Comparison of ENCODE assay signal across 20 cellular contexts in the genomic region with DNA sequence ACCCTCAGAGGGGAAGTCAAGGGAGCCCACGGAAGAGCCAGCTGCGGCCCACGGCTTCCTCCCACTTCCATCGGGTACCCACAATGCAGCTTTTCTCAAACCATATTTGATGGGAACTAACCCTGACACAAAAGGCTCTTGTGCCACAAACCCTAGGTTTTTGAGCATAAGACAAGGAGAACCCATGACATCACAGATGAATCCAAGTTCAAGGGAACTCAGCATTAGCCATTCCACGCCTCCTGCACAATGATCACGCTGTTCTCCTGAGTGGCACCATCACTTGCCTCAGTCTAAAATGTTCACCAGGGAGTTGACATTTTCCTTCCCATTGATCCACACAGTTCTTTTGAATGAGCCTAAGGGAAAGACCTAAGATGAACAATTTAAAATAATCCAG.
"Had no signal": no experiment of that assay in that cellular context is flagged by ENCODE, and none has a peak within 500 bp of the region (broad histone marks: within the 10 kb centered on the region; RNA-seq: fewer than 3 reads in every experiment).

No MANE protein-coding gene starts in this region.

- H3K36me3 ChIP-seq: left lung, neutrophil, uterus had no signal

- H3K9me3 ChIP-seq: left lung, neutrophil, testis, uterus had no signal

- H3K27me3 ChIP-seq: foreskin keratinocyte, left lung, neutrophil, testis, uterus had no signal

- ATAC-seq: foreskin keratinocyte; left lung; naive thymus-derived CD8-positive, alpha-beta T cell; right cardiac atrium; stimulated activated memory B cell treated with anti-CD40 and anti-IgM and Interleukin-4, amounts not matched to agents 10 μg/mL and 1 μg/mL and 100 μg/mL, for 72 hours had no signal

- H3K4me3 ChIP-seq: coronary artery, left lung, lung, testis, uterus had no signal

- DNase-seq: central memory CD4-positive, alpha-beta T cell; effector CD4-positive, alpha-beta T cell; endodermal cell; erythroblast; foreskin keratinocyte; left lung; mesendoderm; naive thymus-derived CD8-positive, alpha-beta T cell; posterior cingulate gyrus; right cardiac atrium; stimulated activated CD4-positive, alpha-beta T cell treated with anti-CD3 and anti-CD28 coated beads, Interleukin-15, amount 100 ng/mL, for 24 hours; stimulated activated CD4-positive, alpha-beta T cell treated with anti-CD3 and anti-CD28 coated beads, Interleukin-1b, Interleukin-23, amount 100 ng/mL, for 48 hours; stimulated activated CD4-positive, alpha-beta T cell treated with anti-CD3 and anti-CD28 coated beads, Interleukin-4, amount 100 ng/mL, for 24 hours; testis; trophoblast cell; uterus had no signal

- H3K27ac ChIP-seq: coronary artery, foreskin keratinocyte, left lung, neutrophil, testis, uterus had no signal

- H3K4me1 ChIP-seq: foreskin keratinocyte, left lung, uterus had no signal
